Comparison of ENCODE assay signal across 1 cellular context in the genomic region with DNA sequence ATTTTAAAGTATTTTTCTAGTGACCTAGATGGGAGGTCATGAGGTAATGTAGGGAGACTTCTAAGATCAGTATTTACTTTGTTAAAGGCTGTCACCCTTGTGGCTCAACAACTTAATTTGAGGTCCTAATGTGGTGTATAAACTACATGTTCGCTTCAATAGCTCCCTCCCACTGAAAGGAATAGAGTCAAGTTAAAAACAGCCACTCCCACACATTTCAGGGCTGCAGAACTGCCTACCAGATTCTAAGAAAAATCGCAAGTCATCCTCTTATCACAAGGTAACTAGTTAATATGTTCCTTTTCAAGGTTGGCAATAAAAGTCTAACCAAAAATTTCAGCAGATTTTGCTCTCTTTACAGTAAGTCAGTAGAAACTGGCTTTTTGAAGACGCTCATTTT.
TF ChIP-seq lines count a peak whose summit lies in the region.

No MANE protein-coding gene starts in this region.

TF ChIP-seq in SK-N-SH treated with all-trans-retinoic acid at 6 μM for 48 hours, 23 proteins besides CTCF, POLR2A, EP300 and RAD21 (continued from another document):
- TF ChIP-seq, protein P1, sequence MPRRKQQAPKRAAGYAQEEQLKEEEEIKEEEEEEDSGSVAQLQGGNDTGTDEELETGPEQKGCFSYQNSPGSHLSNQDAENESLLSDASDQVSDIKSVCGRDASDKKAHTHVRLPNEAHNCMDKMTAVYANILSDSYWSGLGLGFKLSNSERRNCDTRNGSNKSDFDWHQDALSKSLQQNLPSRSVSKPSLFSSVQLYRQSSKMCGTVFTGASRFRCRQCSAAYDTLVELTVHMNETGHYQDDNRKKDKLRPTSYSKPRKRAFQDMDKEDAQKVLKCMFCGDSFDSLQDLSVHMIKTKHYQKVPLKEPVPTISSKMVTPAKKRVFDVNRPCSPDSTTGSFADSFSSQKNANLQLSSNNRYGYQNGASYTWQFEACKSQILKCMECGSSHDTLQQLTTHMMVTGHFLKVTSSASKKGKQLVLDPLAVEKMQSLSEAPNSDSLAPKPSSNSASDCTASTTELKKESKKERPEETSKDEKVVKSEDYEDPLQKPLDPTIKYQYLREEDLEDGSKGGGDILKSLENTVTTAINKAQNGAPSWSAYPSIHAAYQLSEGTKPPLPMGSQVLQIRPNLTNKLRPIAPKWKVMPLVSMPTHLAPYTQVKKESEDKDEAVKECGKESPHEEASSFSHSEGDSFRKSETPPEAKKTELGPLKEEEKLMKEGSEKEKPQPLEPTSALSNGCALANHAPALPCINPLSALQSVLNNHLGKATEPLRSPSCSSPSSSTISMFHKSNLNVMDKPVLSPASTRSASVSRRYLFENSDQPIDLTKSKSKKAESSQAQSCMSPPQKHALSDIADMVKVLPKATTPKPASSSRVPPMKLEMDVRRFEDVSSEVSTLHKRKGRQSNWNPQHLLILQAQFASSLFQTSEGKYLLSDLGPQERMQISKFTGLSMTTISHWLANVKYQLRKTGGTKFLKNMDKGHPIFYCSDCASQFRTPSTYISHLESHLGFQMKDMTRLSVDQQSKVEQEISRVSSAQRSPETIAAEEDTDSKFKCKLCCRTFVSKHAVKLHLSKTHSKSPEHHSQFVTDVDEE (CRISPR knock-in tag; IDR thresholded peaks at IDR 0.05) = no peak
- TF ChIP-seq, protein P2, sequence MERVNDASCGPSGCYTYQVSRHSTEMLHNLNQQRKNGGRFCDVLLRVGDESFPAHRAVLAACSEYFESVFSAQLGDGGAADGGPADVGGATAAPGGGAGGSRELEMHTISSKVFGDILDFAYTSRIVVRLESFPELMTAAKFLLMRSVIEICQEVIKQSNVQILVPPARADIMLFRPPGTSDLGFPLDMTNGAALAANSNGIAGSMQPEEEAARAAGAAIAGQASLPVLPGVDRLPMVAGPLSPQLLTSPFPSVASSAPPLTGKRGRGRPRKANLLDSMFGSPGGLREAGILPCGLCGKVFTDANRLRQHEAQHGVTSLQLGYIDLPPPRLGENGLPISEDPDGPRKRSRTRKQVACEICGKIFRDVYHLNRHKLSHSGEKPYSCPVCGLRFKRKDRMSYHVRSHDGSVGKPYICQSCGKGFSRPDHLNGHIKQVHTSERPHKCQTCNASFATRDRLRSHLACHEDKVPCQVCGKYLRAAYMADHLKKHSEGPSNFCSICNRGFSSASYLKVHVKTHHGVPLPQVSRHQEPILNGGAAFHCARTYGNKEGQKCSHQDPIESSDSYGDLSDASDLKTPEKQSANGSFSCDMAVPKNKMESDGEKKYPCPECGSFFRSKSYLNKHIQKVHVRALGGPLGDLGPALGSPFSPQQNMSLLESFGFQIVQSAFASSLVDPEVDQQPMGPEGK (CRISPR knock-in tag; IDR thresholded peaks at IDR 0.05; ENCODE audit: borderline replicate concordance) = no peak
- no peak for TF ChIP-seq ZFP30 (CRISPR knock-in tag; IDR thresholded peaks at IDR 0.05)
- no peak for TF ChIP-seq ZNF565 (CRISPR knock-in tag; conservative IDR thresholded peaks at IDR 0.05; ENCODE audit: low read depth)
- TF ChIP-seq CSDC2 (CRISPR knock-in tag; IDR thresholded peaks at IDR 0.05) = no peak
- TF ChIP-seq, protein P3, sequence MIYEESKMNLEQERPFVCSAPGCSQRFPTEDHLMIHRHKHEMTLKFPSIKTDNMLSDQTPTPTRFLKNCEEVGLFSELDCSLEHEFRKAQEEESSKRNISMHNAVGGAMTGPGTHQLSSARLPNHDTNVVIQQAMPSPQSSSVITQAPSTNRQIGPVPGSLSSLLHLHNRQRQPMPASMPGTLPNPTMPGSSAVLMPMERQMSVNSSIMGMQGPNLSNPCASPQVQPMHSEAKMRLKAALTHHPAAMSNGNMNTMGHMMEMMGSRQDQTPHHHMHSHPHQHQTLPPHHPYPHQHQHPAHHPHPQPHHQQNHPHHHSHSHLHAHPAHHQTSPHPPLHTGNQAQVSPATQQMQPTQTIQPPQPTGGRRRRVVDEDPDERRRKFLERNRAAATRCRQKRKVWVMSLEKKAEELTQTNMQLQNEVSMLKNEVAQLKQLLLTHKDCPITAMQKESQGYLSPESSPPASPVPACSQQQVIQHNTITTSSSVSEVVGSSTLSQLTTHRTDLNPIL (CRISPR knock-in tag; IDR thresholded peaks at IDR 0.05; ENCODE audit: low read depth) = no peak
- TF ChIP-seq TCF4 (CRISPR knock-in tag; IDR thresholded peaks at IDR 0.05; ENCODE audit: borderline replicate concordance) = no peak
- TF ChIP-seq TOX (CRISPR knock-in tag; IDR thresholded peaks at IDR 0.05; ENCODE audit: borderline replicate concordance) = no peak
- TF ChIP-seq, protein P4, sequence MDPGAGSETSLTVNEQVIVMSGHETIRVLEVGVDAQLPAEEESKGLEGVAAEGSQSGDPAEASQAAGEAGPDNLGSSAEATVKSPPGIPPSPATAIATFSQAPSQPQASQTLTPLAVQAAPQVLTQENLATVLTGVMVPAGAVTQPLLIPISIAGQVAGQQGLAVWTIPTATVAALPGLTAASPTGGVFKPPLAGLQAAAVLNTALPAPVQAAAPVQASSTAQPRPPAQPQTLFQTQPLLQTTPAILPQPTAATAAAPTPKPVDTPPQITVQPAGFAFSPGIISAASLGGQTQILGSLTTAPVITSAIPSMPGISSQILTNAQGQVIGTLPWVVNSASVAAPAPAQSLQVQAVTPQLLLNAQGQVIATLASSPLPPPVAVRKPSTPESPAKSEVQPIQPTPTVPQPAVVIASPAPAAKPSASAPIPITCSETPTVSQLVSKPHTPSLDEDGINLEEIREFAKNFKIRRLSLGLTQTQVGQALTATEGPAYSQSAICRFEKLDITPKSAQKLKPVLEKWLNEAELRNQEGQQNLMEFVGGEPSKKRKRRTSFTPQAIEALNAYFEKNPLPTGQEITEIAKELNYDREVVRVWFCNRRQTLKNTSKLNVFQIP (CRISPR knock-in tag; IDR thresholded peaks at IDR 0.05; ENCODE audit: borderline replicate concordance, low read depth) = no peak
- TF ChIP-seq ZNF8 (CRISPR knock-in tag; IDR thresholded peaks at IDR 0.05) = no peak
- TF ChIP-seq ZFP3 (CRISPR knock-in tag; IDR thresholded peaks at IDR 0.05) = no peak
TF ChIP-seq in SK-N-SH treated with all-trans-retinoic acid at 6 μM for 48 hours: peak in this region for 0.
